In the genomic region with DNA sequence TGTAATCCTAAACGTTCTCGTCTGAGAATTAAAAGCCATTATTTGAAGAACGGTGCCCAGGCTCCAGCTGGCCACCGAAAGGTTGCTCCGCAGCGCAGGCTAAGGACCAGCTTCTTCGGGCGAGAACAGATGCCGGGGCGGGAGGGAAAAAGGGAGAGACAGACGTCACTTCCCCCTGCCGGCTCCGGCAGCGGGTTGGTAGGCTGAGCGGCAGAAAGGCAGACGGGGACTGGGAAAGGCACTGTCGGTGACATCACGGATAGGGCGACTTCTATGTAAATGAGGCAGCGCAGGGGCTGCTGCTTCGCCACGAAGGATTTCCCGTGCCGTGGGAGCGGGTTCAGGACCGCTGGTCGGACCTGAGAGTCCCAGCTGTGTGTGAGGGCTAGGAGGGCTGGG, we compare ENCODE assay signal across 8 cellular contexts.
DNase-seq lines count a peak whose midpoint lies in the region; ATAC-seq and TF ChIP-seq lines count a peak whose summit lies in the region.
"Not testable (repeated sequence)": the region's sequence is repeated elsewhere in the genome, so short reads cannot be mapped to it uniquely, and the experiment has no call there.

No MANE protein-coding gene starts in this region.

- not testable (repeated sequence) for H3K36me3 Mint-ChIP-seq in activated naive CD8-positive, alpha-beta T cell treated with anti-CD3 and anti-CD28 coated beads for 36 hours; glutamatergic neuron (ENCODE audit: unreplicated experiment); osteocyte (ENCODE audit: unreplicated experiment)

- peaks cover 23% of the 10 kb centered on the region for H3K4me1 Mint-ChIP-seq in activated naive CD8-positive, alpha-beta T cell treated with anti-CD3 and anti-CD28 coated beads for 36 hours
- H3K4me1 Mint-ChIP-seq in glutamatergic neuron (ENCODE audit: low read depth, unreplicated experiment), result not testable (repeated sequence)
- H3K4me1 Mint-ChIP-seq in osteocyte (ENCODE audit: unreplicated experiment), result peaks cover 18% of the 10 kb centered on the region
- H3K4me1 Mint-ChIP-seq in stimulated activated naive CD8-positive, alpha-beta T cell treated with anti-CD3 and anti-CD28 coated beads, Interleukin-15, amount 100 ng/mL, for 72 hours, result peaks cover 36% of the 10 kb centered on the region

- DNase-seq in GDM1 (lab: John Stamatoyannopoulos, UW) (peak; percentile 79), NCI-H187 (lab: John Stamatoyannopoulos, UW) (peak; percentile 62 to 70), T-helper 2 cell (peak; percentile 47 to 88 (median 76)), glutamatergic neuron (peak; percentile 84), osteocyte (ENCODE audit: extremely low spot score, unreplicated experiment) (peak; percentile 94)
- peak; percentile 81 for DNase-seq in activated naive CD8-positive, alpha-beta T cell treated with anti-CD3 and anti-CD28 coated beads for 36 hours
- peak; percentile 80 to 89 for DNase-seq in stimulated activated naive CD8-positive, alpha-beta T cell treated with anti-CD3 and anti-CD28 coated beads, Interleukin-15, amount 100 ng/mL, for 72 hours

- peak overlapping the region; percentile 98 for H3K27ac Mint-ChIP-seq in activated naive CD8-positive, alpha-beta T cell treated with anti-CD3 and anti-CD28 coated beads for 36 hours
- H3K27ac Mint-ChIP-seq in glutamatergic neuron (ENCODE audit: unreplicated experiment) (peak overlapping the region; percentile 97), osteocyte (ENCODE audit: unreplicated experiment) (peak overlapping the region; percentile 99)
- peak overlapping the region; percentile 100 for H3K27ac Mint-ChIP-seq in stimulated activated naive CD8-positive, alpha-beta T cell treated with anti-CD3 and anti-CD28 coated beads, Interleukin-15, amount 100 ng/mL, for 72 hours

- TF ChIP-seq CTCF in glutamatergic neuron (IDR thresholded peaks at IDR 0.05; ENCODE audit: partially characterized antibody, unreplicated experiment); osteocyte (IDR thresholded peaks at IDR 0.05): not testable (repeated sequence)

- not testable (repeated sequence) for H3K9me3 Mint-ChIP-seq in activated naive CD8-positive, alpha-beta T cell treated with anti-CD3 and anti-CD28 coated beads for 36 hours; glutamatergic neuron (ENCODE audit: unreplicated experiment); osteocyte (ENCODE audit: unreplicated experiment); stimulated activated naive CD8-positive, alpha-beta T cell treated with anti-CD3 and anti-CD28 coated beads, Interleukin-15, amount 100 ng/mL, for 72 hours

- not testable (repeated sequence) for H3K27me3 Mint-ChIP-seq in activated naive CD8-positive, alpha-beta T cell treated with anti-CD3 and anti-CD28 coated beads for 36 hours; osteocyte (ENCODE audit: unreplicated experiment); stimulated activated naive CD8-positive, alpha-beta T cell treated with anti-CD3 and anti-CD28 coated beads, Interleukin-15, amount 100 ng/mL, for 72 hours
- H3K27me3 Mint-ChIP-seq in glutamatergic neuron (ENCODE audit: unreplicated experiment), result peaks cover 11% of the 10 kb centered on the region

- peak; percentile 62 for ATAC-seq in HG02763 (IDR thresholded peaks at IDR 0.05; ENCODE audit: unreplicated experiment)
- ATAC-seq in stimulated activated naive CD8-positive, alpha-beta T cell treated with anti-CD3 and anti-CD28 coated beads, Interleukin-15, amount 100 ng/mL, for 72 hours, result peak; percentile 54

- H3K4me3 Mint-ChIP-seq in activated naive CD8-positive, alpha-beta T cell treated with anti-CD3 and anti-CD28 coated beads for 36 hours, result peak overlapping the region; percentile 74
- H3K4me3 Mint-ChIP-seq in glutamatergic neuron (ENCODE audit: unreplicated experiment) (peak overlapping the region; percentile 72), osteocyte (ENCODE audit: unreplicated experiment) (peak overlapping the region; percentile 82)
- peak overlapping the region; percentile 74 to 82 for H3K4me3 Mint-ChIP-seq in stimulated activated naive CD8-positive, alpha-beta T cell treated with anti-CD3 and anti-CD28 coated beads, Interleukin-15, amount 100 ng/mL, for 72 hours

Comparison
In these comparisons a context has a peak if more than half of its experiments do, and no peak if none do; other contexts are left out.
1. Peak in every context shown above with its lines: DNase-seq and ATAC-seq.